ENCODE assay signal across 9 cellular contexts in genomic region chr16:58426095-58426494, GRCh38. TPM values are rescaled to one million over a fixed set of nuclear protein-coding genes. Genes with fewer than 3 reads are reported as not detected.
DNase-seq lines count a peak whose midpoint lies in the region; ATAC-seq and TF ChIP-seq lines count a peak whose summit lies in the region.
"Had no signal": no experiment of that assay in that cellular context is flagged by ENCODE, and none has a peak within 500 bp of the region (broad histone marks: within the 10 kb centered on the region; RNA-seq: fewer than 3 reads in every experiment).

No MANE protein-coding gene starts in this region.

- H3K9me3 ChIP-seq in mesenchymal stem cell (ENCODE audit: control insufficient read depth, low read length) (no peaks in the 10 kb centered on the region), GM23248 (ENCODE audit: low read depth) (no peaks in the 10 kb centered on the region)
- H3K9me3 ChIP-seq: pancreas had no signal

- no peaks in the 10 kb centered on the region for H3K36me3 Mint-ChIP-seq in GM23338 (ENCODE audit: low read depth)

- peaks cover 2% of the 10 kb centered on the region for H3K27me3 Mint-ChIP-seq in GM23338 (ENCODE audit: insufficient read depth, low read depth, poor library complexity)

- in situ Hi-C loops in GM23248 (cut with MboI): no loop called here

- no peaks in the 10 kb centered on the region for H3K9me3 Mint-ChIP-seq in GM23338

- no peak for TF ChIP-seq CTCF in GM23338 (conservative IDR thresholded peaks at IDR 0.05; ENCODE audit: low read depth in 2 of 2)

- no peaks in the 10 kb centered on the region for H3F3A ChIP-seq in GM23338 (replicated peaks; ENCODE audit: low read depth)
- no peaks in the 10 kb centered on the region for H3F3A ChIP-seq in GM23248 (ENCODE audit: insufficient read depth)

- no peak overlapping the region for H3K4me3 Mint-ChIP-seq in GM23338

- no peak overlapping the region for H3K9ac ChIP-seq in mesenchymal stem cell (ENCODE audit: low read length)
- H3K9ac ChIP-seq in GM23248: no peak overlapping the region

- no peak overlapping the region for H4K8ac ChIP-seq in mesenchymal stem cell (ENCODE audit: low read length)

- no peaks in the 10 kb centered on the region for H3K9me2 ChIP-seq in GM23338 (ENCODE audit: insufficient read depth)
- no peaks in the 10 kb centered on the region for H3K9me2 ChIP-seq in GM23248 (ENCODE audit: insufficient read depth)

- intact Hi-C loops in left cardiac atrium (cut with DNase I): no loop called here

- peaks cover 10% of the 10 kb centered on the region for H3K4me1 Mint-ChIP-seq in GM23338

- H4K91ac ChIP-seq in mesenchymal stem cell (ENCODE audit: low read length): no peak overlapping the region

- no peaks in the 10 kb centered on the region for H3K36me3 ChIP-seq in GM23338 (ENCODE audit: insufficient read depth)
- no peaks in the 10 kb centered on the region for H3K36me3 ChIP-seq in mesenchymal stem cell (ENCODE audit: control insufficient read depth in 1 of 2, insufficient read depth in 2 of 2, low read depth in 1 of 2, low read length in 2 of 2)
- H3K36me3 ChIP-seq in GM23248 (ENCODE audit: low read depth): no peaks in the 10 kb centered on the region
- H3K36me3 ChIP-seq: pancreas had no signal

- H3K4me1 ChIP-seq in GM23338 (ENCODE audit: insufficient read depth) (peaks cover 4% of the 10 kb centered on the region; the same call in 1 of the 2 replicates), mesenchymal stem cell (ENCODE audit: control insufficient read depth, insufficient read depth, low read depth, low read length) (no peaks in the 10 kb centered on the region), GM23248 (ENCODE audit: insufficient read depth) (0 out of 2 replicates have a peak, but pooled peaks cover 3% of the 10 kb centered on the region)
- H3K4me1 ChIP-seq: pancreas had no signal

- H2AFZ ChIP-seq in GM23338: peak overlapping the region; percentile 69; the same call in 1 of the 2 replicates
- no peak overlapping the region for H2AFZ ChIP-seq in mesenchymal stem cell (ENCODE audit: low read depth, low read length)
- no peak overlapping the region for H2AFZ ChIP-seq in GM23248

- H3K27ac ChIP-seq in GM23338 (ENCODE audit: low read depth) (no peak overlapping the region), mesenchymal stem cell (ENCODE audit: low read length, poor library complexity, severe bottlenecking) (no peak overlapping the region), GM23248 (no peak overlapping the region)
- H3K27ac ChIP-seq: pancreas had no signal

- H3K27ac Mint-ChIP-seq in GM23338: no peak overlapping the region

- H3K18ac ChIP-seq in mesenchymal stem cell (ENCODE audit: low read depth in 1 of 2, low read length in 2 of 2): no peak overlapping the region

- no peaks in the 10 kb centered on the region for H4K20me1 ChIP-seq in GM23338 (replicated peaks; ENCODE audit: insufficient read depth)
- H4K20me1 ChIP-seq in GM23248 (ENCODE audit: insufficient read depth): no peaks in the 10 kb centered on the region

- H3K4me3 ChIP-seq in GM23338 (no peak overlapping the region), mesenchymal stem cell (ENCODE audit: insufficient read depth in 1 of 2, low read depth in 1 of 2, low read length in 2 of 2) (no peak overlapping the region), GM23248 (no peak overlapping the region)
- H3K4me3 ChIP-seq: pancreas had no signal

- no peaks in the 10 kb centered on the region for H3K27me3 ChIP-seq in GM23338 (ENCODE audit: insufficient read depth)
- peaks cover 28% of the 10 kb centered on the region in 2 experiments for H3K27me3 ChIP-seq in mesenchymal stem cell (ENCODE audit: control insufficient read depth in 1 of 2, insufficient read depth in 1 of 2, low read length in 2 of 2)
- peaks cover 11% of the 10 kb centered on the region for H3K27me3 ChIP-seq in GM23248 (replicated peaks; ENCODE audit: insufficient read depth)
- H3K27me3 ChIP-seq: pancreas had no signal

- DNase-seq in GM23338 (ENCODE audit: low spot score) (no peak), NOMO-1 treated with DMSO at 0.1 percent for 48 hours (lab: John Stamatoyannopoulos, UW; ENCODE audit: unreplicated experiment) (peak; percentile 98), left cardiac atrium (no peak), NCI-H82 (lab: John Stamatoyannopoulos, UW) (no peak), middle frontal gyrus (ENCODE audit: extremely low spot score, low spot score) (no peak), mesenchymal stem cell (no peak), GM23248 (no peak)

- H2BK15ac ChIP-seq in mesenchymal stem cell (ENCODE audit: low read depth, poor library complexity, severe bottlenecking): no peak overlapping the region

- H2BK120ac ChIP-seq in mesenchymal stem cell (ENCODE audit: low read depth, low read length): no peak overlapping the region

- no peak overlapping the region for H3K14ac ChIP-seq in mesenchymal stem cell (ENCODE audit: low read length in 2 of 2)

- H3K23ac ChIP-seq in mesenchymal stem cell (ENCODE audit: low read length in 2 of 2): no peak overlapping the region

- no peak for TF ChIP-seq POLR2A in GM18505 (IDR thresholded peaks at IDR 0.05; ENCODE audit: borderline replicate concordance, extremely low read depth, insufficient read depth, insufficient read length)

- 80% methylated on average over 6 of the region's 6 CpGs for WGBS in mesenchymal stem cell
- WGBS in GM23248 (ENCODE audit: low coverage in 1 of 2, low lambda C conversion rate in 2 of 2, missing lambda C conversion rate in 2 of 2), 2 experiments: 53 to 54% methylated on average over 6 of the region's 6 CpGs

- no peak overlapping the region for H3K4ac ChIP-seq in mesenchymal stem cell (ENCODE audit: low read depth in 1 of 2, low read length in 2 of 2)

- H2BK5ac ChIP-seq in mesenchymal stem cell (ENCODE audit: low read depth, low read length, poor library complexity, severe bottlenecking): no peak overlapping the region

- H3K79me2 ChIP-seq in GM23338 (replicated peaks; ENCODE audit: insufficient read depth) (no peaks in the 10 kb centered on the region), GM23248 (ENCODE audit: insufficient read depth) (no peaks in the 10 kb centered on the region)

- H3K4me2 ChIP-seq in GM23338 (no peak overlapping the region), mesenchymal stem cell (ENCODE audit: low read length, poor library complexity, severe bottlenecking) (no peak overlapping the region), GM23248 (ENCODE audit: unreplicated experiment) (no peak overlapping the region)

- no peaks in the 10 kb centered on the region for H3K79me1 ChIP-seq in mesenchymal stem cell (replicated peaks; ENCODE audit: low read length, poor library complexity, severe bottlenecking)

- peak; percentile 80 for ATAC-seq in GM18505 (IDR thresholded peaks at IDR 0.05; ENCODE audit: unreplicated experiment)
- ATAC-seq in GM23338: no peak
- ATAC-seq in left cardiac atrium: peak; percentile 14 to 63

- no peak overlapping the region for H2AK5ac ChIP-seq in mesenchymal stem cell (ENCODE audit: low read length, severe bottlenecking)

- H2BK12ac ChIP-seq in mesenchymal stem cell (ENCODE audit: low read length in 2 of 2): no peak overlapping the region

TF ChIP-seq in GM23338, 12 proteins besides CTCF, POLR2A, EP300 and RAD21:
- TF ChIP-seq ZNF331 (CRISPR knock-in tag; IDR thresholded peaks at IDR 0.05; ENCODE audit: low read depth): no peak

RNA-seq across cellular contexts. Expression of gene GINS3, which starts 33.8 kb away (rescaled TPM):
- total RNA-seq in GM23338 (2014; rRNA removed; shearing (Covaris generic)): 17.0 and 17.8 TPM in 2 replicates
- polyA plus RNA-seq in GM23338 (2016; fragmentation: Nextera tagmentation; extraction: Ambion mirVana) (8.8 and 9.4 TPM in 2 replicates), GM23248 (2016; fragmentation: Nextera tagmentation; extraction: Ambion mirVana) (2.7 and 2.9 TPM in 2 replicates)
- total RNA-seq in left cardiac atrium: 1 to 10 TPM; 5.0 to 5.6 TPM
- polyA plus RNA-seq in mesenchymal stem cell (2013, experiment 1 of 2): 2.7 TPM
- polyA plus RNA-seq in mesenchymal stem cell (2013, experiment 2 of 2): 2.5 TPM
- total RNA-seq in GM23248 (2014; rRNA removed; shearing (Covaris generic)): 2.9 and 7.7 TPM in 2 replicates
